Comparison of ENCODE assay signal across 8 cellular contexts in the genomic region with DNA sequence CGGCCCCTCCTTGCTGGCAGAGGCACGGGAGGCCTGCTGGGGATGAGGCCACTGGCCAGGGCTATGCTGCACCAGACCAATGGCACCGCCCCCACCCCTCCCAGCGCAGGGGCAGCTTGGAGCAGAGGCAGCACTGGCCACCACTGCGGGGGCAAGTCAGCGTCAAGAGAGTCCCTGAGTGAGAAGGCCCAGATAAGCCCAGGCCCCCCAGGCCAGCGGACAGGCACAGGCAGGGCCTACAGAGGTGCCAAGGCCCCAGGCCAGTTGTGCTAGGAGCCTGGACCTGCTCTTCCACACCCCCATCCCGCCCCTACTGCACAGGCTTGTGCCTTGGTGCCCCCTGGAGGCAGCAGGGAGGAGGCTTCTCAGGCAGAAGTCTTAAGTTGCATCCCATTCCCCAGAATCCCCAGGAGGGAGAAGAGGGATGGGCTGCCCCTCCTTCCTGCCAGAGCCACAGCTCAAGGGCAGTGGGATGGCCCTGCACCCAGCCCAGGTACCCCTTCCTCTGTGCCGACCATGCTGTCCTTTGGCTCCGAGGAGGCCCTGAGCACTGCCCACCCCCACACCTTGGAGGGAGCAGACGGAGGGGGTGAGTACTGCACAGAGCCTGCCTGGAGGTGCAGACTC.
A peak's percentile ranks its signal among the peaks of the same experiment; 100 is the strongest.
DNase-seq lines count a peak whose midpoint lies in the region; ATAC-seq and TF ChIP-seq lines count a peak whose summit lies in the region.

No MANE protein-coding gene starts in this region.

- H2AFZ ChIP-seq in KMS-11 (ENCODE audit: low read depth) = no peak overlapping the region

- H3K9ac ChIP-seq in KMS-11 (no peak overlapping the region), SK-N-MC (ENCODE audit: insufficient read length) (no peak overlapping the region)

- TF ChIP-seq CTCF in KMS-11 (conservative IDR thresholded peaks at IDR 0.05; ENCODE audit: low read depth, low read length) = peak; percentile 82
- peak; percentile 88 for TF ChIP-seq CTCF in cardiac fibroblast (IDR thresholded peaks at IDR 0.05; ENCODE audit: low read depth, low read length)

- no peak for TF ChIP-seq POLR2A in GM18505 (IDR thresholded peaks at IDR 0.05; ENCODE audit: borderline replicate concordance, extremely low read depth, insufficient read depth, insufficient read length)

- H3K36me3 Mint-ChIP-seq in stimulated activated effector memory CD8-positive, alpha-beta T cell treated with anti-CD3 and anti-CD28 coated beads, Interleukin-12 subunit alpha, Interleukin-12 subunit beta, amount 100 ng/mL, for 72 hours = peaks cover 56% of the 10 kb centered on the region

- H3K27ac ChIP-seq in KMS-11 = no peak overlapping the region
- H3K27ac ChIP-seq in SK-N-MC = no peak overlapping the region

- no peaks in the 10 kb centered on the region for H3K79me2 ChIP-seq in KMS-11 (ENCODE audit: insufficient read depth, low read depth)

- H3K4me3 Mint-ChIP-seq in stimulated activated effector memory CD8-positive, alpha-beta T cell treated with anti-CD3 and anti-CD28 coated beads, Interleukin-12 subunit alpha, Interleukin-12 subunit beta, amount 100 ng/mL, for 72 hours = no peak overlapping the region

- H3K27ac Mint-ChIP-seq in stimulated activated effector memory CD8-positive, alpha-beta T cell treated with anti-CD3 and anti-CD28 coated beads, Interleukin-12 subunit alpha, Interleukin-12 subunit beta, amount 100 ng/mL, for 72 hours = peak overlapping the region; percentile 65

- no peaks in the 10 kb centered on the region for H4K20me1 ChIP-seq in KMS-11 (ENCODE audit: insufficient read depth)

- ATAC-seq in stimulated activated effector memory CD8-positive, alpha-beta T cell treated with anti-CD3 and anti-CD28 coated beads, Interleukin-12 subunit alpha, Interleukin-12 subunit beta, amount 100 ng/mL, for 72 hours = no peak
- ATAC-seq in GM18505 (IDR thresholded peaks at IDR 0.05; ENCODE audit: unreplicated experiment) = no peak
- ATAC-seq in HG03159 (IDR thresholded peaks at IDR 0.05; ENCODE audit: unreplicated experiment) = no peak

- peaks cover 55% of the 10 kb centered on the region for H3K4me1 Mint-ChIP-seq in stimulated activated effector memory CD8-positive, alpha-beta T cell treated with anti-CD3 and anti-CD28 coated beads, Interleukin-12 subunit alpha, Interleukin-12 subunit beta, amount 100 ng/mL, for 72 hours

- no peaks in the 10 kb centered on the region for H3K9me3 Mint-ChIP-seq in stimulated activated effector memory CD8-positive, alpha-beta T cell treated with anti-CD3 and anti-CD28 coated beads, Interleukin-12 subunit alpha, Interleukin-12 subunit beta, amount 100 ng/mL, for 72 hours

- no peaks in the 10 kb centered on the region for H3K27me3 ChIP-seq in KMS-11 (ENCODE audit: insufficient read depth, low read depth)

- H3K36me3 ChIP-seq in KMS-11 (ENCODE audit: insufficient read depth) = no peaks in the 10 kb centered on the region; the same call in 1 of the 2 replicates
- no peaks in the 10 kb centered on the region for H3K36me3 ChIP-seq in SK-N-MC (ENCODE audit: insufficient read depth, low read length)

- H3K4me3 ChIP-seq in KMS-11 (IDR thresholded peaks at IDR 0.05; ENCODE audit: insufficient read depth, low read depth, low read length) (no peak overlapping the region), SK-N-MC (no peak overlapping the region), cardiac fibroblast (replicated peaks in 1 of 2; ENCODE audit: low read depth in 2 of 2, low read length in 2 of 2) (no peak overlapping the region)

- H3K4me2 ChIP-seq in KMS-11 = no peak overlapping the region

- H3K9me3 ChIP-seq in SK-N-MC (ENCODE audit: low read depth, low read length) = no peaks in the 10 kb centered on the region

- peak; percentile 95 for DNase-seq in ELF-1 (ENCODE audit: low read depth, low spot score)
- DNase-seq in SK-N-MC (ENCODE audit: low read depth, low spot score) = peak; percentile 18
- DNase-seq in cardiac fibroblast (ENCODE audit: low read depth in 2 of 2) = peak; percentile 84 to 92
- DNase-seq in kidney tubule cell (ENCODE audit: low spot score) = peak; percentile 63
- DNase-seq in stimulated activated effector memory CD8-positive, alpha-beta T cell treated with anti-CD3 and anti-CD28 coated beads, Interleukin-12 subunit alpha, Interleukin-12 subunit beta, amount 100 ng/mL, for 72 hours (ENCODE audit: low spot score in 2 of 2) = no peak

- H3K4me1 ChIP-seq in KMS-11 (ENCODE audit: low read depth, poor library complexity, severe bottlenecking) = peaks cover 16% of the 10 kb centered on the region

Comparison
In these comparisons a context has a peak if more than half of its experiments do, and no peak if none do; other contexts are left out.
1. DNase-seq: peak in ELF-1 (single experiment), SK-N-MC (single experiment), cardiac fibroblast (2 of 2) and kidney tubule cell (single experiment); none in stimulated activated effector memory CD8-positive, alpha-beta T cell treated with anti-CD3 and anti-CD28 coated beads, Interleukin-12 subunit alpha, Interleukin-12 subunit beta, amount 100 ng/mL, for 72 hours (0 of 2).